ENCODE assay signal across 11 cellular contexts in the genomic region with DNA sequence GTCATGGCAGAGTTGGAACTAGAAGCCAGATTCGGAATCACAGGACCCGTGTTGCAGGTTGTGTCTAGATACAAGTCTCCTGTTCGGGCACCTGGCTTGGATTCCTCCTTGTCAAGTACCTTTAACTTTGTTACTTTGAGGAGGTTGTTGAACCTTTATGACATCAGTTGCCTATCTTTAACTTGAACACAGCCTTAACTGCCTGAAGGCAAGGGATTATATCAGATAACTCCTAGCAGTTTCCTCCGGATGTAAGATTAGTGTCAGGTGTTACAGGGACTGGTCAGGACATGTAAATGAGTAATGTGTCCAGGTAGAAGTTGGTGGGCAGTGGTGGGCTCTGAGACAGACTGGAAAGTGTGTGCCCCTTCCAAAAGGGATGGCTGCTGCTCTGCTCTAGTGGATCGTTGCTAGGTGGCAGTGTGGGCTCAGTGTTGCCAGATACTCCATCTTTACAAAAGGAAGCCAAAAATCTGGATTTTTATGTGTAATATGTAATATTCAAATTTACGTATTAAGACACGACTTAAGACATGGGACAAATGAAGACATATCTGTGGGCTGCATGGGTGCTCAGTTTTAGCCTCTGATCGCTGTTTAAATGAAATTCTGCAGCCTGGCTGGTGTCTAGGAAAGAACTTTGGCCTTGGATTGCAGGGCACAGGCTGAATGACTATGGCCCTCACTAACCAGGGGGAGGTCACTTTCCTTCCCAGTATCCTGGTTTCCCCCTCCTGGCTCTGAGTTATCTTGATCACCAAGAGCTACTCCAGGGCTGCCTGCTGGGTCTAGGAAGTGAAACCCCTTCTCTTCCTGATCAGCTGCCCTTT. TPM values are rescaled to one million over a fixed set of nuclear protein-coding genes. Genes with fewer than 3 reads are reported as not detected.
A peak's percentile ranks its signal among the peaks of the same experiment; 100 is the strongest.
DNase-seq lines count a peak whose midpoint lies in the region; ATAC-seq, FAIRE-seq and TF ChIP-seq lines count a peak whose summit lies in the region.
"Had no signal": no experiment of that assay in that cellular context is flagged by ENCODE, and none has a peak within 500 bp of the region (broad histone marks: within the 10 kb centered on the region; RNA-seq: fewer than 3 reads in every experiment).

No MANE protein-coding gene starts in this region.

- peaks cover 6% of the 10 kb centered on the region; the same call in 1 of the 2 replicates for H3K9me3 Mint-ChIP-seq in WTC11
- H3K9me3 Mint-ChIP-seq in type B pancreatic cell = no peaks in the 10 kb centered on the region
- no peaks in the 10 kb centered on the region for H3K9me3 Mint-ChIP-seq in activated CD4-positive, alpha-beta memory T cell treated with anti-CD3 and anti-CD28 coated beads, Interleukin-2, amount 10 ng/mL, durations not matched to agents 7 days and 5 days
- H3K9me3 Mint-ChIP-seq: activated T-helper 2 cell treated with anti-CD3 and anti-CD28 coated beads, Interferon-gamma antibody, Interleukin-2, Interleukin-4, amounts not matched to agents 10 μg/mL and 5 μg/mL and 100 μg/mL, durations not matched to agents 14 hours and 24 hours and 36 hours had no signal

- DNase-seq in cardiac muscle cell (ENCODE audit: low read depth in 1 of 2, low spot score in 1 of 2) (no peak), cardiac septum (ENCODE audit: low spot score) (no peak), WTC11 (ENCODE audit: low spot score) (no peak), keratinocyte (ENCODE audit: low read depth, low spot score) (no peak), type B pancreatic cell (ENCODE audit: extremely low spot score, unreplicated experiment) (no peak), middle frontal gyrus (ENCODE audit: extremely low spot score, low spot score) (no peak), ecto neural progenitor cell (ENCODE audit: low spot score) (no peak)
- DNase-seq in activated CD4-positive, alpha-beta memory T cell treated with anti-CD3 and anti-CD28 coated beads, Interleukin-2, amount 10 ng/mL, durations not matched to agents 7 days and 5 days = no peak
- DNase-seq: midbrain, NCI-H2029 had no signal

- CTCF ChIA-PET in WTC11 (lab: Charles Lee) = interaction anchor here (0.8 to 1.1 kb wide), 2 partner anchors 46 to 59 kb away, joined by 3 read pairs; no protein-coding TSS in a partner anchor
- CTCF ChIA-PET in activated CD4-positive, alpha-beta memory T cell treated with anti-CD3 and anti-CD28 coated beads, Interleukin-2, amount 10 ng/mL, durations not matched to agents 7 days and 5 days (lab: Charles Lee) = interaction anchor here (1.2 kb wide), 1 partner anchor 25 kb away, joined by 3 read pairs; no protein-coding TSS in a partner anchor

- H4K20me1 ChIP-seq in keratinocyte (ENCODE audit: control insufficient read depth, extremely low read depth, insufficient read depth, low read length) = peaks cover 23% of the 10 kb centered on the region

- H3K27ac Mint-ChIP-seq in WTC11 (peak overlapping the region; percentile 71), type B pancreatic cell (peak overlapping the region; percentile 69)
- no peak overlapping the region for H3K27ac Mint-ChIP-seq in activated CD4-positive, alpha-beta memory T cell treated with anti-CD3 and anti-CD28 coated beads, Interleukin-2, amount 10 ng/mL, durations not matched to agents 7 days and 5 days

- POLR2A ChIA-PET in WTC11 (lab: Charles Lee) = interaction anchor here (1.0 kb wide), 1 partner anchor 131 kb away, joined by 3 read pairs; no protein-coding TSS in a partner anchor
- POLR2A ChIA-PET in activated CD4-positive, alpha-beta memory T cell treated with anti-CD3 and anti-CD28 coated beads, Interleukin-2, amount 10 ng/mL, durations not matched to agents 7 days and 5 days (lab: Charles Lee) = interaction anchor here (0.8 to 3.3 kb wide), 3 partner anchors 20 to 190 kb away, joined by 3 to 11 read pairs (median 4); a partner anchor contains a TSS

- H3K27ac ChIP-seq in cardiac muscle cell (peak overlapping the region; percentile 56), keratinocyte (ENCODE audit: control insufficient read depth, insufficient read depth, low read length) (no peak overlapping the region)

- intact Hi-C loops in cardiac septum (cut with DNase I) = no loop called here

- H3K36me3 ChIP-seq in cardiac muscle cell (no peaks in the 10 kb centered on the region), keratinocyte (ENCODE audit: control insufficient read depth in 2 of 2, extremely low read depth in 1 of 2, insufficient read depth in 2 of 2, low read length in 2 of 2) (peaks cover 0 to 5% of the 10 kb centered on the region in 2 experiments)

- peaks cover 7% of the 10 kb centered on the region for H3K9me1 ChIP-seq in keratinocyte (ENCODE audit: control insufficient read depth, extremely low read depth, insufficient read depth, low read length)

- H3K36me3 Mint-ChIP-seq in WTC11 = peaks cover 12% of the 10 kb centered on the region
- peaks cover 22% of the 10 kb centered on the region for H3K36me3 Mint-ChIP-seq in type B pancreatic cell
- peaks cover 29% of the 10 kb centered on the region for H3K36me3 Mint-ChIP-seq in activated CD4-positive, alpha-beta memory T cell treated with anti-CD3 and anti-CD28 coated beads, Interleukin-2, amount 10 ng/mL, durations not matched to agents 7 days and 5 days (ENCODE audit: low read depth)

- H3K4me1 ChIP-seq in cardiac muscle cell (ENCODE audit: low read depth) (peaks cover 69% of the 10 kb centered on the region), keratinocyte (ENCODE audit: control insufficient read depth, extremely low read depth, insufficient read depth, low read length) (peaks cover 29% of the 10 kb centered on the region)

- peak overlapping the region; percentile 65 for H3K4me2 ChIP-seq in keratinocyte (ENCODE audit: control insufficient read depth, extremely low read depth, insufficient read depth, low read depth, low read length)

- H3K9me3 ChIP-seq in cardiac muscle cell (ENCODE audit: low read depth) = no peaks in the 10 kb centered on the region
- no peaks in the 10 kb centered on the region for H3K9me3 ChIP-seq in keratinocyte (ENCODE audit: control insufficient read depth, low read depth, low read length)

- H3K27me3 ChIP-seq in cardiac muscle cell (no peaks in the 10 kb centered on the region), keratinocyte (ENCODE audit: control insufficient read depth, extremely low read depth, insufficient read depth, low read length) (no peaks in the 10 kb centered on the region)

- FAIRE-seq in keratinocyte (lab: Jason Lieb, UNC) = peak; percentile 71

- H3K9ac ChIP-seq in keratinocyte (ENCODE audit: control insufficient read depth, extremely low read depth, insufficient read depth, low read length) = no peak overlapping the region

- dilution Hi-C loops in keratinocyte (cut with MboI; ENCODE audit: extremely low pct_ligation_motif_present, low sequenced_read_pairs) = no loop called here

- no peak overlapping the region for H2AFZ ChIP-seq in keratinocyte (ENCODE audit: control insufficient read depth, low read length)

- ATAC-seq in WTC11 = no peak

- H3K4me3 ChIP-seq in cardiac muscle cell (no peak overlapping the region), keratinocyte (ENCODE audit: control insufficient read depth in 2 of 3, extremely low read depth in 1 of 3, insufficient read depth in 2 of 3, low read depth in 1 of 3, low read length in 3 of 3) (no peak overlapping the region)

- TF ChIP-seq CTCF in cardiac muscle cell (IDR thresholded peaks at IDR 0.05; ENCODE audit: low read depth, low read length) (peak; percentile 4), WTC11 (IDR thresholded peaks at IDR 0.05) (no peak), keratinocyte (optimal IDR thresholded peaks at IDR 0.05 in 1 of 3, IDR thresholded peaks at IDR 0.05 in 1 of 3, conservative IDR thresholded peaks at IDR 0.05 in 1 of 3; ENCODE audit: extremely low read depth in 1 of 3, insufficient read depth in 2 of 3, low read length in 3 of 3) (peak in 2 of 3 experiments; percentile 27 to 64), type B pancreatic cell (conservative IDR thresholded peaks at IDR 0.05) (no peak)

- H3K4me1 Mint-ChIP-seq in WTC11 (peaks cover 63% of the 10 kb centered on the region), type B pancreatic cell (ENCODE audit: unreplicated experiment) (peaks cover 70% of the 10 kb centered on the region)
- H3K4me1 Mint-ChIP-seq in activated CD4-positive, alpha-beta memory T cell treated with anti-CD3 and anti-CD28 coated beads, Interleukin-2, amount 10 ng/mL, durations not matched to agents 7 days and 5 days = peaks cover 50% of the 10 kb centered on the region

- H3K27me3 Mint-ChIP-seq in WTC11 (ENCODE audit: low read depth) = no peaks in the 10 kb centered on the region
- H3K27me3 Mint-ChIP-seq in type B pancreatic cell = no peaks in the 10 kb centered on the region
- no peaks in the 10 kb centered on the region for H3K27me3 Mint-ChIP-seq in activated CD4-positive, alpha-beta memory T cell treated with anti-CD3 and anti-CD28 coated beads, Interleukin-2, amount 10 ng/mL, durations not matched to agents 7 days and 5 days

- H3K4me3 Mint-ChIP-seq in WTC11 (no peak overlapping the region), type B pancreatic cell (no peak overlapping the region)
- H3K4me3 Mint-ChIP-seq in activated CD4-positive, alpha-beta memory T cell treated with anti-CD3 and anti-CD28 coated beads, Interleukin-2, amount 10 ng/mL, durations not matched to agents 7 days and 5 days = no peak overlapping the region

- peaks cover 88% of the 10 kb centered on the region for H3K79me2 ChIP-seq in keratinocyte (ENCODE audit: control insufficient read depth, insufficient read depth, low read length)

TF ChIP-seq in WTC11, 78 proteins besides CTCF, POLR2A, EP300 and RAD21:
- TF ChIP-seq ESRRA (CRISPR knock-in tag; IDR thresholded peaks at IDR 0.05; ENCODE audit: borderline replicate concordance) = no peak

RNA-seq across cellular contexts. Expression of a gene that starts 27.1 kb away (rescaled TPM):
- total RNA-seq in cardiac muscle cell (106 and 110 TPM in 2 replicates), cardiac septum (101 TPM), WTC11 (2021) (65.4 to 72.5 TPM (median 66.1 TPM) in 3 replicates), type B pancreatic cell (ENCODE audit: low replicate concordance) (111 and 170 TPM in 2 replicates)
- polyA plus RNA-seq in cardiac muscle cell (4.6 and 6.8 TPM in 2 replicates), keratinocyte (44.9 to 72.2 TPM (median 68.2 TPM) in 3 replicates)
- 133 TPM for polyA plus RNA-seq in keratinocyte (2011; ENCODE audit: low read depth)
- 94.0 and 113 TPM in 2 replicates for polyA plus RNA-seq in keratinocyte (2011; cell fraction: cytosol; rRNA removed)
- 44.6 and 45.0 TPM in 2 replicates for polyA plus RNA-seq in keratinocyte (2011; cell fraction: nucleus; rRNA removed)
- 76.5 and 96.9 TPM in 2 replicates for polyA plus RNA-seq in keratinocyte (2012; ENCODE audit: low replicate concordance)
- polyA minus RNA-seq in keratinocyte = 12.6 to 22.0 TPM (median 14.5 TPM) in 3 replicates
- polyA minus RNA-seq in keratinocyte (2011; cell fraction: cytosol; rRNA and poly(A)+ RNA removed) = 32.0 TPM
- polyA minus RNA-seq in keratinocyte (2011; cell fraction: nucleus; rRNA and poly(A)+ RNA removed) = 6.4 and 11.7 TPM in 2 replicates
- total RNA-seq in activated CD4-positive, alpha-beta memory T cell treated with anti-CD3 and anti-CD28 coated beads, Interleukin-2, amount 10 ng/mL, durations not matched to agents 7 days and 5 days = 10 to 100 TPM; 86.7 to 86.9 TPM

Comparison
In these comparisons a context has a peak if more than half of its experiments do, and no peak if none do; other contexts are left out.
1. CTCF ChIP-seq: peak in cardiac muscle cell (single experiment) and keratinocyte (2 of 3); none in WTC11 (single experiment) and type B pancreatic cell (single experiment).